In the genomic region with DNA sequence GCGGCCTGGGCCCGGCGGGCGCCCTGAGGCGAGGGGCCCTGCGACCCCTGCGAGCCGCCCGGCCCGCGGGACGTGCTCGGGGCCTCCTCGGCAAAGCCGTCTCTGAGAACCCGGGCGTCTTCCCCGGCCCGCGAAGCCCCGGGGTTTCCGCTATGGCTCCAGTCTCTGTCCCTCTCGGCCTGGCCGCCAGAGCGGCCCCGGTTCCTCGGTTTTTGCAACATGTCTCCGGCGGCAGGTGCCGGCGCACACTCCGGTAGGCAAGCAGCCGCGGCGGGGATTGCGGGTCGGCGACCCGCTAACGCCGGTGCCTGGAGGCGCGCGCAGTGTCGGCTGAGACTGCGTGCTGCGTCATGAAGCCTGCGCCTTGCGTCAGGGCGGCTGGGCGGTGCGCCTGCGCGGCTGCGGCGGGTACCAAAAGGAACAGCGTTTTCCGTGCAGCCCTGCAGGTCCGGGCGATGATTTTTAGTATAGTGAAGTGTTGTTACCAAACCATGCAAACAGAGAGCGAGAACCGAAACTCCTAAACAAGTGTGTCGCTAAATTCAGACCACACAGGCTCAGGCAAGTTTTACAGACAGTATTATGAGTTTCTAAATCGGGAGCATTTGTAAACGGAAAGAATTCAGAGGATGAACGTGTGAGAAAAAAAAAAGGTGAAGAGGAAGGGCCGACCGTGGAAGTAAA, we compare ENCODE assay signal across 1 cellular context.
TF ChIP-seq lines count a peak whose summit lies in the region.

Gene NSMCE3, minus strand, starts transcription at position 338 of the 684 bp plus-strand sequence. Its CDS starts 117 bp downstream, at position 221.

TF ChIP-seq in HepG2, 621 proteins besides CTCF, POLR2A, EP300 and RAD21 (continued from another document and continues in another):
- no peak for TF ChIP-seq HMGA1 (CRISPR knock-in tag; conservative IDR thresholded peaks at IDR 0.05)
- peak; percentile 44; the same call in 1 of the 2 replicates for TF ChIP-seq SP4 (CRISPR knock-in tag; IDR thresholded peaks at IDR 0.05)
- no peak for TF ChIP-seq ZNF652 (CRISPR knock-in tag; IDR thresholded peaks at IDR 0.05; ENCODE audit: borderline replicate concordance, low read depth)
- 0 out of 2 replicates have a peak, but pooled peaks have one; percentile 24 for TF ChIP-seq GFI1 (CRISPR knock-in tag; IDR thresholded peaks at IDR 0.05; ENCODE audit: borderline replicate concordance)
- 0 out of 2 replicates have a peak, but pooled peaks have one; percentile 20 for TF ChIP-seq GATAD2A (CRISPR knock-in tag; IDR thresholded peaks at IDR 0.05)
- TF ChIP-seq ARHGAP35 (CRISPR knock-in tag; IDR thresholded peaks at IDR 0.05; ENCODE audit: borderline replicate concordance) = peak; percentile 52; the same call in 1 of the 2 replicates
- TF ChIP-seq, protein P1, sequence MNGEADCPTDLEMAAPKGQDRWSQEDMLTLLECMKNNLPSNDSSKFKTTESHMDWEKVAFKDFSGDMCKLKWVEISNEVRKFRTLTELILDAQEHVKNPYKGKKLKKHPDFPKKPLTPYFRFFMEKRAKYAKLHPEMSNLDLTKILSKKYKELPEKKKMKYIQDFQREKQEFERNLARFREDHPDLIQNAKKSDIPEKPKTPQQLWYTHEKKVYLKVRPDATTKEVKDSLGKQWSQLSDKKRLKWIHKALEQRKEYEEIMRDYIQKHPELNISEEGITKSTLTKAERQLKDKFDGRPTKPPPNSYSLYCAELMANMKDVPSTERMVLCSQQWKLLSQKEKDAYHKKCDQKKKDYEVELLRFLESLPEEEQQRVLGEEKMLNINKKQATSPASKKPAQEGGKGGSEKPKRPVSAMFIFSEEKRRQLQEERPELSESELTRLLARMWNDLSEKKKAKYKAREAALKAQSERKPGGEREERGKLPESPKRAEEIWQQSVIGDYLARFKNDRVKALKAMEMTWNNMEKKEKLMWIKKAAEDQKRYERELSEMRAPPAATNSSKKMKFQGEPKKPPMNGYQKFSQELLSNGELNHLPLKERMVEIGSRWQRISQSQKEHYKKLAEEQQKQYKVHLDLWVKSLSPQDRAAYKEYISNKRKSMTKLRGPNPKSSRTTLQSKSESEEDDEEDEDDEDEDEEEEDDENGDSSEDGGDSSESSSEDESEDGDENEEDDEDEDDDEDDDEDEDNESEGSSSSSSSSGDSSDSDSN (CRISPR knock-in tag; IDR thresholded peaks at IDR 0.05) = peak; percentile 69
- TF ChIP-seq, protein P2, sequence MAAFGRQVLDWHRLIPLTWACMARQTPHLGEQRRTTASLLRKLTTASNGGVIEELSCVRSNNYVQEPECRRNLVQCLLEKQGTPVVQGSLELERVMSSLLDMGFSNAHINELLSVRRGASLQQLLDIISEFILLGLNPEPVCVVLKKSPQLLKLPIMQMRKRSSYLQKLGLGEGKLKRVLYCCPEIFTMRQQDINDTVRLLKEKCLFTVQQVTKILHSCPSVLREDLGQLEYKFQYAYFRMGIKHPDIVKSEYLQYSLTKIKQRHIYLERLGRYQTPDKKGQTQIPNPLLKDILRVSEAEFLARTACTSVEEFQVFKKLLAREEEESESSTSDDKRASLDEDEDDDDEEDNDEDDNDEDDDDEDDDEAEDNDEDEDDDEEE (CRISPR knock-in tag; IDR thresholded peaks at IDR 0.05) = no peak
- TF ChIP-seq ZNF761 (CRISPR knock-in tag; conservative IDR thresholded peaks at IDR 0.05) = no peak; the same call in 1 of the 2 replicates
- TF ChIP-seq, protein P3, sequence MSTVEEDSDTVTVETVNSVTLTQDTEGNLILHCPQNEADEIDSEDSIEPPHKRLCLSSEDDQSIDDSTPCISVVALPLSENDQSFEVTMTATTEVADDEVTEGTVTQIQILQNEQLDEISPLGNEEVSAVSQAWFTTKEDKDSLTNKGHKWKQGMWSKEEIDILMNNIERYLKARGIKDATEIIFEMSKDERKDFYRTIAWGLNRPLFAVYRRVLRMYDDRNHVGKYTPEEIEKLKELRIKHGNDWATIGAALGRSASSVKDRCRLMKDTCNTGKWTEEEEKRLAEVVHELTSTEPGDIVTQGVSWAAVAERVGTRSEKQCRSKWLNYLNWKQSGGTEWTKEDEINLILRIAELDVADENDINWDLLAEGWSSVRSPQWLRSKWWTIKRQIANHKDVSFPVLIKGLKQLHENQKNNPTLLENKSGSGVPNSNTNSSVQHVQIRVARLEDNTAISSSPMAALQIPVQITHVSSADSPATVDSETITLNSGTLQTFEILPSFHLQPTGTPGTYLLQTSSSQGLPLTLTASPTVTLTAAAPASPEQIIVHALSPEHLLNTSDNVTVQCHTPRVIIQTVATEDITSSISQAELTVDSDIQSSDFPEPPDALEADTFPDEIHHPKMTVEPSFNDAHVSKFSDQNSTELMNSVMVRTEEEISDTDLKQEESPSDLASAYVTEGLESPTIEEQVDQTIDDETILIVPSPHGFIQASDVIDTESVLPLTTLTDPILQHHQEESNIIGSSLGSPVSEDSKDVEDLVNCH (CRISPR knock-in tag; IDR thresholded peaks at IDR 0.05) = no peak
- no peak for TF ChIP-seq ZNF124 (CRISPR knock-in tag; IDR thresholded peaks at IDR 0.05)
- TF ChIP-seq ZNF253 (CRISPR knock-in tag; IDR thresholded peaks at IDR 0.05; ENCODE audit: borderline replicate concordance) = no peak
- peak; percentile 26; the same call in 1 of the 2 replicates for TF ChIP-seq ZNF225 (CRISPR knock-in tag; IDR thresholded peaks at IDR 0.05)
- TF ChIP-seq ZNF282 (IDR thresholded peaks at IDR 0.05; ENCODE audit: partially characterized antibody) = no peak
- no peak for TF ChIP-seq FIP1L1 (IDR thresholded peaks at IDR 0.05; ENCODE audit: borderline replicate concordance, insufficient read depth, low read depth, low read length)
- peak; percentile 31; the same call in 1 of the 2 replicates for TF ChIP-seq SRY (CRISPR knock-in tag; IDR thresholded peaks at IDR 0.05)
- no peak for TF ChIP-seq SYNCRIP (IDR thresholded peaks at IDR 0.05; ENCODE audit: insufficient read depth, low read depth, low read length)
- peak; percentile 54; the same call in 1 of the 2 replicates for TF ChIP-seq IKZF5 (CRISPR knock-in tag; IDR thresholded peaks at IDR 0.05)
- TF ChIP-seq, protein P4, sequence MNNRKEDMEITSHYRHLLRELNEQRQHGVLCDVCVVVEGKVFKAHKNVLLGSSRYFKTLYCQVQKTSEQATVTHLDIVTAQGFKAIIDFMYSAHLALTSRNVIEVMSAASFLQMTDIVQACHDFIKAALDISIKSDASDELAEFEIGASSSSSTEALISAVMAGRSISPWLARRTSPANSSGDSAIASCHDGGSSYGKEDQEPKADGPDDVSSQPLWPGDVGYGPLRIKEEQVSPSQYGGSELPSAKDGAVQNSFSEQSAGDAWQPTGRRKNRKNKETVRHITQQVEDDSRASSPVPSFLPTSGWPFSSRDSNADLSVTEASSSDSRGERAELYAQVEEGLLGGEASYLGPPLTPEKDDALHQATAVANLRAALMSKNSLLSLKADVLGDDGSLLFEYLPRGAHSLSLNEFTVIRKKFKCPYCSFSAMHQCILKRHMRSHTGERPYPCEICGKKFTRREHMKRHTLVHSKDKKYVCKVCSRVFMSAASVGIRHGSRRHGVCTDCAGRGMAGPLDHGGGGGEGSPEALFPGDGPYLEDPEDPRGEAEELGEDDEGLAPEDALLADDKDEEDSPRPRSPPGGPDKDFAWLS (CRISPR knock-in tag; IDR thresholded peaks at IDR 0.05; ENCODE audit: borderline replicate concordance) = no peak
- TF ChIP-seq PBX3 (CRISPR knock-in tag; IDR thresholded peaks at IDR 0.05; ENCODE audit: borderline replicate concordance) = no peak
- TF ChIP-seq TBX3 (IDR thresholded peaks at IDR 0.05; ENCODE audit: borderline replicate concordance) = no peak
- TF ChIP-seq ZNF556 (CRISPR knock-in tag; IDR thresholded peaks at IDR 0.05; ENCODE audit: borderline replicate concordance) = no peak; the same call in 1 of the 2 replicates
- no peak for TF ChIP-seq ZNF326 (CRISPR knock-in tag; IDR thresholded peaks at IDR 0.05; ENCODE audit: borderline replicate concordance)
- no peak for TF ChIP-seq MAZ (IDR thresholded peaks at IDR 0.05; ENCODE audit: borderline replicate concordance, low read depth, low read length)
- TF ChIP-seq MAZ (CRISPR knock-in tag; IDR thresholded peaks at IDR 0.05; ENCODE audit: low read depth) = 0 out of 2 replicates have a peak, but pooled peaks have one; percentile 52
- peak; percentile 45 for TF ChIP-seq ZNF18 (CRISPR knock-in tag; IDR thresholded peaks at IDR 0.05; ENCODE audit: insufficient replicate concordance)
- TF ChIP-seq ZFP36 (IDR thresholded peaks at IDR 0.05; ENCODE audit: borderline replicate concordance, low read depth, low read length, partially characterized antibody) = no peak
- TF ChIP-seq, protein P5, sequence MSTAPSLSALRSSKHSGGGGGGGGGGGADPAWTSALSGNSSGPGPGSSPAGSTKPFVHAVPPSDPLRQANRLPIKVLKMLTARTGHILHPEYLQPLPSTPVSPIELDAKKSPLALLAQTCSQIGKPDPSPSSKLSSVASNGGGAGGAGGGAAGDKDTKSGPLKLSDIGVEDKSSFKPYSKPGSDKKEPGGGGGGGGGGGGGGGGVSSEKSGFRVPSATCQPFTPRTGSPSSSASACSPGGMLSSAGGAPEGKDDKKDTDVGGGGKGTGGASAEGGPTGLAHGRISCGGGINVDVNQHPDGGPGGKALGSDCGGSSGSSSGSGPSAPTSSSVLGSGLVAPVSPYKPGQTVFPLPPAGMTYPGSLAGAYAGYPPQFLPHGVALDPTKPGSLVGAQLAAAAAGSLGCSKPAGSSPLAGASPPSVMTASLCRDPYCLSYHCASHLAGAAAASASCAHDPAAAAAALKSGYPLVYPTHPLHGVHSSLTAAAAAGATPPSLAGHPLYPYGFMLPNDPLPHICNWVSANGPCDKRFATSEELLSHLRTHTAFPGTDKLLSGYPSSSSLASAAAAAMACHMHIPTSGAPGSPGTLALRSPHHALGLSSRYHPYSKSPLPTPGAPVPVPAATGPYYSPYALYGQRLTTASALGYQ (CRISPR knock-in tag; IDR thresholded peaks at IDR 0.05) = no peak; the same call in 1 of the 2 replicates
- no peak for TF ChIP-seq KLF9 (CRISPR knock-in tag; IDR thresholded peaks at IDR 0.05; ENCODE audit: low read depth)
- TF ChIP-seq CCDC6 (CRISPR knock-in tag; IDR thresholded peaks at IDR 0.05) = 0 out of 2 replicates have a peak, but pooled peaks have one; percentile 31
- peak; percentile 48 for TF ChIP-seq CBX1 (IDR thresholded peaks at IDR 0.05; ENCODE audit: low read depth)
- TF ChIP-seq YEATS2 (CRISPR knock-in tag; IDR thresholded peaks at IDR 0.05; ENCODE audit: borderline replicate concordance) = peak; percentile 53
- TF ChIP-seq KMT2A (CRISPR knock-in tag; IDR thresholded peaks at IDR 0.05) = peak; percentile 86; the same call in 1 of the 2 replicates
- TF ChIP-seq TAF15 (IDR thresholded peaks at IDR 0.05; ENCODE audit: low read depth, low read length, poor library complexity, severe bottlenecking) = no peak
- peak; percentile 39 for TF ChIP-seq XRCC5 (optimal IDR thresholded peaks at IDR 0.05; ENCODE audit: low read length)
- no peak for TF ChIP-seq FOSL1 (CRISPR knock-in tag; IDR thresholded peaks at IDR 0.05; ENCODE audit: borderline replicate concordance)
- TF ChIP-seq, protein P6, sequence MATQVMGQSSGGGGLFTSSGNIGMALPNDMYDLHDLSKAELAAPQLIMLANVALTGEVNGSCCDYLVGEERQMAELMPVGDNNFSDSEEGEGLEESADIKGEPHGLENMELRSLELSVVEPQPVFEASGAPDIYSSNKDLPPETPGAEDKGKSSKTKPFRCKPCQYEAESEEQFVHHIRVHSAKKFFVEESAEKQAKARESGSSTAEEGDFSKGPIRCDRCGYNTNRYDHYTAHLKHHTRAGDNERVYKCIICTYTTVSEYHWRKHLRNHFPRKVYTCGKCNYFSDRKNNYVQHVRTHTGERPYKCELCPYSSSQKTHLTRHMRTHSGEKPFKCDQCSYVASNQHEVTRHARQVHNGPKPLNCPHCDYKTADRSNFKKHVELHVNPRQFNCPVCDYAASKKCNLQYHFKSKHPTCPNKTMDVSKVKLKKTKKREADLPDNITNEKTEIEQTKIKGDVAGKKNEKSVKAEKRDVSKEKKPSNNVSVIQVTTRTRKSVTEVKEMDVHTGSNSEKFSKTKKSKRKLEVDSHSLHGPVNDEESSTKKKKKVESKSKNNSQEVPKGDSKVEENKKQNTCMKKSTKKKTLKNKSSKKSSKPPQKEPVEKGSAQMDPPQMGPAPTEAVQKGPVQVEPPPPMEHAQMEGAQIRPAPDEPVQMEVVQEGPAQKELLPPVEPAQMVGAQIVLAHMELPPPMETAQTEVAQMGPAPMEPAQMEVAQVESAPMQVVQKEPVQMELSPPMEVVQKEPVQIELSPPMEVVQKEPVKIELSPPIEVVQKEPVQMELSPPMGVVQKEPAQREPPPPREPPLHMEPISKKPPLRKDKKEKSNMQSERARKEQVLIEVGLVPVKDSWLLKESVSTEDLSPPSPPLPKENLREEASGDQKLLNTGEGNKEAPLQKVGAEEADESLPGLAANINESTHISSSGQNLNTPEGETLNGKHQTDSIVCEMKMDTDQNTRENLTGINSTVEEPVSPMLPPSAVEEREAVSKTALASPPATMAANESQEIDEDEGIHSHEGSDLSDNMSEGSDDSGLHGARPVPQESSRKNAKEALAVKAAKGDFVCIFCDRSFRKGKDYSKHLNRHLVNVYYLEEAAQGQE (IDR thresholded peaks at IDR 0.05; ENCODE audit: borderline replicate concordance in 1 of 2, low read depth in 1 of 2, low read length in 2 of 2) = no peak
- no peak for TF ChIP-seq ZFP36L2 (CRISPR knock-in tag; IDR thresholded peaks at IDR 0.05)
- TF ChIP-seq PHF21A (CRISPR knock-in tag; IDR thresholded peaks at IDR 0.05) = no peak; the same call in 1 of the 2 replicates
- no peak for TF ChIP-seq KAT7 (CRISPR knock-in tag; IDR thresholded peaks at IDR 0.05; ENCODE audit: borderline replicate concordance)
- peak; percentile 43; the same call in 1 of the 2 replicates for TF ChIP-seq MEF2D (CRISPR knock-in tag; IDR thresholded peaks at IDR 0.05)
- no peak for TF ChIP-seq IKZF1 (IDR thresholded peaks at IDR 0.05)
